Comparison of ENCODE assay signal across 21 cellular contexts in the genomic region with DNA sequence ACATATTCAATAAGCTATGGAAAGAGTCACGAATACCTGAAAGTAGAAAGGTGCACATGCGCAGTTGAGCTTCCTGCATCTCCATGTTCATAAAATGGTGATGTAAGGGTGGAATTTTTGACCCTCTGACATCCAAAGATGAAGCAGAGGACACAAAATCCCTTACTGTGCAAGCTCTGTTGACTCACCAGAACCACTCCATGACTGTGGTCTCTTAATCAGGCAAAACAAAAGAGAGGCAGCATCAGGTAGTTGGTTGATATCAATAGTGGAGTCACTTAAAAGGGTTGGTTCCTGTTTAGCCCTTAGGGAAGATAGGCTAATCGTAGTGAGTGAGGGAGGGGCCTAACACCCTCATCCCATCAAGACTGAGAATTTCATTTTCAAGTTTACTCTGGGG.
"Had no signal": no experiment of that assay in that cellular context is flagged by ENCODE, and none has a peak within 500 bp of the region (broad histone marks: within the 10 kb centered on the region; RNA-seq: fewer than 3 reads in every experiment).

No MANE protein-coding gene starts in this region.

- H3K27me3 Mint-ChIP-seq: activated CD4-positive, alpha-beta memory T cell treated with anti-CD3 and anti-CD28 coated beads, Interleukin-2, amount 10 ng/mL, durations not matched to agents 7 days and 5 days; activated CD4-positive, alpha-beta T cell treated with anti-CD3 and anti-CD28 coated beads for 36 hours; progenitor cell of endocrine pancreas had no signal

- H3K4me1 ChIP-seq: adrenal gland, colonic mucosa, lower lobe of right lung, right atrium auricular region, transverse colon had no signal

- H3K27ac ChIP-seq: adrenal gland, colonic mucosa, lower lobe of right lung, skin epidermis, transverse colon had no signal

- H3K4me3 ChIP-seq: adrenal gland, colonic mucosa, lower lobe of right lung, right atrium auricular region, skin epidermis, transverse colon had no signal

- H3K36me3 ChIP-seq: adrenal gland, colonic mucosa, lower lobe of right lung, right atrium auricular region, transverse colon had no signal

- H3K27me3 ChIP-seq: adrenal gland, colonic mucosa, right atrium auricular region, transverse colon had no signal

- H3K9me3 ChIP-seq: adrenal gland, colonic mucosa, lower lobe of right lung, right atrium auricular region, transverse colon had no signal

- H3K4me1 Mint-ChIP-seq: activated CD4-positive, alpha-beta memory T cell treated with anti-CD3 and anti-CD28 coated beads, Interleukin-2, amount 10 ng/mL, durations not matched to agents 7 days and 5 days; activated CD4-positive, alpha-beta T cell treated with anti-CD3 and anti-CD28 coated beads for 36 hours had no signal

- ATAC-seq: activated CD4-positive, alpha-beta T cell treated with anti-CD3 and anti-CD28 coated beads for 36 hours; activated T-cell treated with anti-CD3 and anti-CD28 coated beads, Interleukin-2, amount 50 U/mL, for 4 hours; lower lobe of right lung had no signal

- DNase-seq: activated CD4-positive, alpha-beta memory T cell treated with anti-CD3 and anti-CD28 coated beads, Interleukin-2, amount 10 ng/mL, durations not matched to agents 7 days and 5 days; activated CD4-positive, alpha-beta T cell treated with anti-CD3 and anti-CD28 coated beads for 36 hours; activated effector memory CD4-positive, alpha-beta T cell treated with Interleukin-2 at 50 U/mL for 16 hours; activated naive CD4-positive, alpha-beta T cell treated with anti-CD3 and anti-CD28 coated beads, Interleukin-2, amount 50 U/mL, for 16 hours; activated T-cell treated with anti-CD3 and anti-CD28 coated beads, Interleukin-2, amount 50 U/mL, for 4 hours; adrenal gland; central memory CD4-positive, alpha-beta T cell; colonic mucosa; foreskin melanocyte; lower lobe of right lung; nephron progenitor cell; occipital lobe; stimulated activated CD4-positive, alpha-beta T cell treated with anti-CD3 and anti-CD28 coated beads, Interleukin-4, amount 100 ng/mL, for 24 hours; stimulated activated naive CD4-positive, alpha-beta T cell treated with Interleukin-2 at 50 U/mL for 16 hours; substantia nigra; T-helper 1 cell; transverse colon had no signal

- H3K27ac Mint-ChIP-seq: activated CD4-positive, alpha-beta memory T cell treated with anti-CD3 and anti-CD28 coated beads, Interleukin-2, amount 10 ng/mL, durations not matched to agents 7 days and 5 days; activated CD4-positive, alpha-beta T cell treated with anti-CD3 and anti-CD28 coated beads for 36 hours; mesothelial cell of epicardium; nephron progenitor cell; progenitor cell of endocrine pancreas had no signal

- H3K4me3 Mint-ChIP-seq: activated CD4-positive, alpha-beta memory T cell treated with anti-CD3 and anti-CD28 coated beads, Interleukin-2, amount 10 ng/mL, durations not matched to agents 7 days and 5 days; activated CD4-positive, alpha-beta T cell treated with anti-CD3 and anti-CD28 coated beads for 36 hours; activated T-cell treated with anti-CD3 and anti-CD28 coated beads, Interleukin-2, amount 50 U/mL, for 4 hours; mesothelial cell of epicardium; nephron progenitor cell had no signal
